In the genomic region with DNA sequence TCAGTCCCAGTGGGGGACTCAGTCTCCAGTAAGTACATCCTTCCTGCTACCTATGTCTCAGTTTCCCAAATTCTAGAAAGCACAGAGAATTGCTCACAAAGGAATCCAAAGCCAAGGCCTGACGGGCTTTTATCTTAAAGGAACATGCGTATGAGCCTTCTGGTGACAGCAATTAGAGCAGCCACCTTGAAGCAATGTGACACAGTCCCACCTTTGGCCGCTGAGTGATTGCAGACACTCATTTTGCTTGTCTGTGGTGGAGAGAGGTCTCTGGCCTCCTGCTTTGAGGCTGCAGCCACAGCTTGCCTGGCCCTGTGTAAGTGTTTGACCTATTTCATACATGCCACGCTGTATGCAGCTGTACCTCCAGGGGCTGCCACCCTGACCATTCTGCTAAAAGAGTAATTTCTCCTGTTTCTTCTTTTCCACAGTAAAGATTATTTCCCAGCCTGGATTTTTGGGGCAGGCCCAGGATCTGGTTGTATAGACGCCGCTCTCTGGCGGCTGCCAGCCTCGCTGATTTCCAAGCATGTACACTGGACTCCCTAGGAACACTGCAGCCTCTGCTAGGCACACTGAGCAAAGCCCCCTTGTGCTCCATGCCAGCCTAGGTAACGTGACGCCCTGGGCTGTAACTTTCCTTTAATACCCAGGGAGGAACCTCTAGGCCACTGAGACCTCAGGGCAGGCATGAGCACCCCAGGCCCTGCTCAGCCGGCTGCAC, we compare ENCODE assay signal across 1 cellular context.
TF ChIP-seq lines count a peak whose summit lies in the region.

No MANE protein-coding gene starts in this region.

TF ChIP-seq in H1, 55 proteins besides CTCF, POLR2A, EP300 and RAD21:
- TF ChIP-seq NANOG (IDR thresholded peaks at IDR 0.05; ENCODE audit: insufficient read depth, low read depth, low read length, poor library complexity, severe bottlenecking) (no peak), SP2 (IDR thresholded peaks at IDR 0.05; ENCODE audit: low read length) (no peak), CHD1 (IDR thresholded peaks at IDR 0.05; ENCODE audit: low read depth, low read length) (no peak), GABPA (IDR thresholded peaks at IDR 0.05; ENCODE audit: borderline replicate concordance, insufficient read depth, low read length) (no peak), CEBPB (IDR thresholded peaks at IDR 0.05; ENCODE audit: low read depth, low read length) (no peak), TCF12 (IDR thresholded peaks at IDR 0.05; ENCODE audit: low read depth, low read length) (no peak), POU5F1 (IDR thresholded peaks at IDR 0.05; ENCODE audit: low read depth, low read length) (no peak), PHF8 (conservative IDR thresholded peaks at IDR 0.05; ENCODE audit: low read depth, low read length) (no peak), TEAD4 (IDR thresholded peaks at IDR 0.05; ENCODE audit: low read depth, low read length) (no peak), JUN (IDR thresholded peaks at IDR 0.05; ENCODE audit: low read depth, low read length) (no peak)
- TF ChIP-seq, protein P1, sequence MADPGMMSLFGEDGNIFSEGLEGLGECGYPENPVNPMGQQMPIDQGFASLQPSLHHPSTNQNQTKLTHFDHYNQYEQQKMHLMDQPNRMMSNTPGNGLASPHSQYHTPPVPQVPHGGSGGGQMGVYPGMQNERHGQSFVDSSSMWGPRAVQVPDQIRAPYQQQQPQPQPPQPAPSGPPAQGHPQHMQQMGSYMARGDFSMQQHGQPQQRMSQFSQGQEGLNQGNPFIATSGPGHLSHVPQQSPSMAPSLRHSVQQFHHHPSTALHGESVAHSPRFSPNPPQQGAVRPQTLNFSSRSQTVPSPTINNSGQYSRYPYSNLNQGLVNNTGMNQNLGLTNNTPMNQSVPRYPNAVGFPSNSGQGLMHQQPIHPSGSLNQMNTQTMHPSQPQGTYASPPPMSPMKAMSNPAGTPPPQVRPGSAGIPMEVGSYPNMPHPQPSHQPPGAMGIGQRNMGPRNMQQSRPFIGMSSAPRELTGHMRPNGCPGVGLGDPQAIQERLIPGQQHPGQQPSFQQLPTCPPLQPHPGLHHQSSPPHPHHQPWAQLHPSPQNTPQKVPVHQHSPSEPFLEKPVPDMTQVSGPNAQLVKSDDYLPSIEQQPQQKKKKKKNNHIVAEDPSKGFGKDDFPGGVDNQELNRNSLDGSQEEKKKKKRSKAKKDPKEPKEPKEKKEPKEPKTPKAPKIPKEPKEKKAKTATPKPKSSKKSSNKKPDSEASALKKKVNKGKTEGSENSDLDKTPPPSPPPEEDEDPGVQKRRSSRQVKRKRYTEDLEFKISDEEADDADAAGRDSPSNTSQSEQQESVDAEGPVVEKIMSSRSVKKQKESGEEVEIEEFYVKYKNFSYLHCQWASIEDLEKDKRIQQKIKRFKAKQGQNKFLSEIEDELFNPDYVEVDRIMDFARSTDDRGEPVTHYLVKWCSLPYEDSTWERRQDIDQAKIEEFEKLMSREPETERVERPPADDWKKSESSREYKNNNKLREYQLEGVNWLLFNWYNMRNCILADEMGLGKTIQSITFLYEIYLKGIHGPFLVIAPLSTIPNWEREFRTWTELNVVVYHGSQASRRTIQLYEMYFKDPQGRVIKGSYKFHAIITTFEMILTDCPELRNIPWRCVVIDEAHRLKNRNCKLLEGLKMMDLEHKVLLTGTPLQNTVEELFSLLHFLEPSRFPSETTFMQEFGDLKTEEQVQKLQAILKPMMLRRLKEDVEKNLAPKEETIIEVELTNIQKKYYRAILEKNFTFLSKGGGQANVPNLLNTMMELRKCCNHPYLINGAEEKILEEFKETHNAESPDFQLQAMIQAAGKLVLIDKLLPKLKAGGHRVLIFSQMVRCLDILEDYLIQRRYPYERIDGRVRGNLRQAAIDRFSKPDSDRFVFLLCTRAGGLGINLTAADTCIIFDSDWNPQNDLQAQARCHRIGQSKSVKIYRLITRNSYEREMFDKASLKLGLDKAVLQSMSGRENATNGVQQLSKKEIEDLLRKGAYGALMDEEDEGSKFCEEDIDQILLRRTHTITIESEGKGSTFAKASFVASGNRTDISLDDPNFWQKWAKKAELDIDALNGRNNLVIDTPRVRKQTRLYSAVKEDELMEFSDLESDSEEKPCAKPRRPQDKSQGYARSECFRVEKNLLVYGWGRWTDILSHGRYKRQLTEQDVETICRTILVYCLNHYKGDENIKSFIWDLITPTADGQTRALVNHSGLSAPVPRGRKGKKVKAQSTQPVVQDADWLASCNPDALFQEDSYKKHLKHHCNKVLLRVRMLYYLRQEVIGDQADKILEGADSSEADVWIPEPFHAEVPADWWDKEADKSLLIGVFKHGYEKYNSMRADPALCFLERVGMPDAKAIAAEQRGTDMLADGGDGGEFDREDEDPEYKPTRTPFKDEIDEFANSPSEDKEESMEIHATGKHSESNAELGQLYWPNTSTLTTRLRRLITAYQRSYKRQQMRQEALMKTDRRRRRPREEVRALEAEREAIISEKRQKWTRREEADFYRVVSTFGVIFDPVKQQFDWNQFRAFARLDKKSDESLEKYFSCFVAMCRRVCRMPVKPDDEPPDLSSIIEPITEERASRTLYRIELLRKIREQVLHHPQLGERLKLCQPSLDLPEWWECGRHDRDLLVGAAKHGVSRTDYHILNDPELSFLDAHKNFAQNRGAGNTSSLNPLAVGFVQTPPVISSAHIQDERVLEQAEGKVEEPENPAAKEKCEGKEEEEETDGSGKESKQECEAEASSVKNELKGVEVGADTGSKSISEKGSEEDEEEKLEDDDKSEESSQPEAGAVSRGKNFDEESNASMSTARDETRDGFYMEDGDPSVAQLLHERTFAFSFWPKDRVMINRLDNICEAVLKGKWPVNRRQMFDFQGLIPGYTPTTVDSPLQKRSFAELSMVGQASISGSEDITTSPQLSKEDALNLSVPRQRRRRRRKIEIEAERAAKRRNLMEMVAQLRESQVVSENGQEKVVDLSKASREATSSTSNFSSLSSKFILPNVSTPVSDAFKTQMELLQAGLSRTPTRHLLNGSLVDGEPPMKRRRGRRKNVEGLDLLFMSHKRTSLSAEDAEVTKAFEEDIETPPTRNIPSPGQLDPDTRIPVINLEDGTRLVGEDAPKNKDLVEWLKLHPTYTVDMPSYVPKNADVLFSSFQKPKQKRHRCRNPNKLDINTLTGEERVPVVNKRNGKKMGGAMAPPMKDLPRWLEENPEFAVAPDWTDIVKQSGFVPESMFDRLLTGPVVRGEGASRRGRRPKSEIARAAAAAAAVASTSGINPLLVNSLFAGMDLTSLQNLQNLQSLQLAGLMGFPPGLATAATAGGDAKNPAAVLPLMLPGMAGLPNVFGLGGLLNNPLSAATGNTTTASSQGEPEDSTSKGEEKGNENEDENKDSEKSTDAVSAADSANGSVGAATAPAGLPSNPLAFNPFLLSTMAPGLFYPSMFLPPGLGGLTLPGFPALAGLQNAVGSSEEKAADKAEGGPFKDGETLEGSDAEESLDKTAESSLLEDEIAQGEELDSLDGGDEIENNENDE (IDR thresholded peaks at IDR 0.05; ENCODE audit: insufficient replicate concordance, low read length), result no peak
- TF ChIP-seq, protein P2, sequence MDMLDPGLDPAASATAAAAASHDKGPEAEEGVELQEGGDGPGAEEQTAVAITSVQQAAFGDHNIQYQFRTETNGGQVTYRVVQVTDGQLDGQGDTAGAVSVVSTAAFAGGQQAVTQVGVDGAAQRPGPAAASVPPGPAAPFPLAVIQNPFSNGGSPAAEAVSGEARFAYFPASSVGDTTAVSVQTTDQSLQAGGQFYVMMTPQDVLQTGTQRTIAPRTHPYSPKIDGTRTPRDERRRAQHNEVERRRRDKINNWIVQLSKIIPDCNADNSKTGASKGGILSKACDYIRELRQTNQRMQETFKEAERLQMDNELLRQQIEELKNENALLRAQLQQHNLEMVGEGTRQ (IDR thresholded peaks at IDR 0.05; ENCODE audit: low read length), result no peak
